Comparison of ENCODE assay signal across 23 cellular contexts in the genomic region with DNA sequence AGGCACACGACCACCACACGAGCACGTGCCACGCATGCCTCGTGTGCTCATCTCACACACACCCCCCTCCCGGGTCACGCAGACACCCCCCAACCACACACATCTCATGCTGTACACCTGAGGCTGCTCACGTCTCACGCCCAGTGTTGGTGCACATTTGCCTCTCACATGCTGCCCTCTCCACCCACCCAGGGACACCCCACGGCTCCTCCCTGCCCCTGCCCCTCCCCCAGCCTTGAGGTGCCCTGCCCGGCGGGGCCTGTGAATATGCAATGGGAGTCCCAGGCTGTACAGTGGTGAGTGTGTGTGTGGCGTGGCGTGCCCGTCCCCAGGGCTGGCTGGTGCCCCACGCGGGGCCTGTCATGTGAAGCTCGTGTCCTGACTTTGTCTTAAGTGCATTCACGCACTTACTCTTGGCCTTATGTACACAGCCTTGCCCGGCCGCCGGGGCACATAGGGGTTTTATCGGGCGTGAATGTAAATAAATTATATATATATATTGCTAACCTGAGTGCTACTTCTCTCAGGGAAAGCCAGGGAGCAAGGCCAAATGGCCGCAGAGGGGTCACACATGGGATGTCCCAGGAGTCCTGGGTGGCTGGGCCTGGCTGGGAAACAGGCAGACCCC. TPM values are rescaled to one million over a fixed set of nuclear protein-coding genes. Genes with fewer than 3 reads are reported as not detected.
DNase-seq lines count a peak whose midpoint lies in the region; ATAC-seq, FAIRE-seq and TF ChIP-seq lines count a peak whose summit lies in the region.
"Had no signal": no experiment of that assay in that cellular context is flagged by ENCODE, and none has a peak within 500 bp of the region (broad histone marks: within the 10 kb centered on the region; RNA-seq: fewer than 3 reads in every experiment).

No MANE protein-coding gene starts in this region.

- H3K27me3 ChIP-seq in heart right ventricle = peaks cover 0 to 38% (median 33%) of the 10 kb centered on the region in 7 donors
- H3K27me3 ChIP-seq: BE2C had no signal

- H3K9ac ChIP-seq in kidney (ENCODE audit: low read length in 2 of 2) = no peak overlapping the region
- H3K9ac ChIP-seq: GM23248 had no signal

- H3K27ac ChIP-seq in heart right ventricle (no peak overlapping the region), kidney (ENCODE audit: low read depth in 2 of 2, low read length in 2 of 2) (no peak overlapping the region)
- H3K27ac ChIP-seq: GM23248 had no signal

- DNase-seq in left ventricle myocardium superior = peak; percentile 10
- DNase-seq in heart right ventricle = no peak
- peak; percentile 63 for DNase-seq in kidney
- DNase-seq in posterior vena cava (ENCODE audit: low spot score) = peak; percentile 79
- no peak for DNase-seq in activated CD4-positive, alpha-beta T cell treated with anti-CD3 and anti-CD28 coated beads, Interleukin-2, amount 50 U/mL, for 4 hours
- DNase-seq: BE2C; C1 segment of cervical spinal cord; CD4-positive, CD25-positive, alpha-beta regulatory T cell; COR-L47; DMS 273 treated with DMSO at 0.1 percent for 48 hours; DMS53; DND-41; EL; GM23248; HCEC 1CT; IMR-90 had no signal

- FAIRE-seq in kidney (lab: Jason Lieb, UNC) = no peak
- FAIRE-seq: GM12891, H54, HTR-8/SVneo had no signal

- no peak for ATAC-seq in left ventricle myocardium superior
- no peak for ATAC-seq in heart right ventricle
- ATAC-seq in activated CD4-positive, CD25-positive, alpha-beta regulatory T cell treated with anti-CD3 and anti-CD28 coated beads, Interleukin-2, amount 50 U/mL, for 24 hours = no peak

- intact Hi-C loops in left ventricle myocardium superior (cut with micrococcal nuclease) = no loop called here
- intact Hi-C loops in heart right ventricle (cut with DNase I) = no loop called here
- intact Hi-C loops in kidney (cut with DNase I) = no loop called here
- intact Hi-C loops in posterior vena cava (cut with DNase I) = no loop called here

- H3K9me3 ChIP-seq in heart right ventricle = no peaks in the 10 kb centered on the region
- no peaks in the 10 kb centered on the region for H3K9me3 ChIP-seq in kidney (ENCODE audit: control insufficient read depth in 1 of 2, low read length in 2 of 2)
- H3K9me3 ChIP-seq: BE2C had no signal

- no peak for TF ChIP-seq CTCF in heart right ventricle (IDR thresholded peaks at IDR 0.05)
- TF ChIP-seq CTCF in kidney (IDR thresholded peaks at IDR 0.05; ENCODE audit: borderline replicate concordance, extremely low read depth, insufficient read depth) = no peak

- peaks cover 0 to 49% (median 0%) of the 10 kb centered on the region in 9 donors for H3K36me3 ChIP-seq in heart right ventricle
- no peaks in the 10 kb centered on the region for H3K36me3 ChIP-seq in kidney (ENCODE audit: control insufficient read depth in 1 of 2, insufficient read depth in 2 of 2, low read length in 2 of 2)

- H3K4me3 ChIP-seq in heart right ventricle = no peak overlapping the region
- H3K4me3 ChIP-seq in kidney (ENCODE audit: low read length in 2 of 2) = no peak overlapping the region
- H3K4me3 ChIP-seq: GM23248 had no signal

- 89 to 91% methylated on average over 19 to 25 of the region's 25 CpGs for WGBS in heart right ventricle, 2 donors

- H3K4me1 ChIP-seq in heart right ventricle = peaks cover 0 to 7% (median 0%) of the 10 kb centered on the region in 9 donors
- no peaks in the 10 kb centered on the region for H3K4me1 ChIP-seq in kidney (ENCODE audit: control insufficient read depth in 1 of 2, insufficient read depth in 1 of 2, low read depth in 1 of 2, low read length in 2 of 2)

RNA-seq across cellular contexts. Expression of gene HK3, which starts 18.6 kb away (rescaled TPM):
- total RNA-seq in left ventricle myocardium superior (3.7 TPM), heart right ventricle (10 to 100 TPM in 1 of 10 donors, 1 to 10 TPM in 7, under 1 TPM in 2; 0.68 to 18.7 (median 2.9) TPM), kidney (21.2 TPM), posterior vena cava (10 to 100 TPM; 16.9 to 36.2 TPM)
- polyA plus RNA-seq in heart right ventricle (10 to 100 TPM in 1 of 2 donors, 1 to 10 TPM in 1; 4.5 to 17.2 TPM), kidney (ENCODE audit: insufficient read depth, low read depth, low replicate concordance) (2.0 TPM)
- total RNA-seq: A172, G401, GM23248, IMR-90 had no signal
- polyA plus RNA-seq: CD8-positive, alpha-beta memory T cell; GM23248; IMR-90 had no signal

Comparison
In these comparisons a context has a peak if more than half of its experiments do, and no peak if none do; other contexts are left out.
1. DNase-seq: peak in left ventricle myocardium superior (single experiment), kidney (single experiment) and posterior vena cava (single experiment); none in heart right ventricle (0 of 2) and activated CD4-positive, alpha-beta T cell treated with anti-CD3 and anti-CD28 coated beads, Interleukin-2, amount 50 U/mL, for 4 hours (0 of 2).